8 cellular contexts compared by ENCODE assay signal in genomic region chr7:100015232-100016208, GRCh38.
DNase-seq lines count a peak whose midpoint lies in the region; ATAC-seq lines count a peak whose summit lies in the region.

TSS of gene ZKSCAN1 (plus strand) at chr7:100015596. CDS start at chr7:100023507, 7,911 bp downstream.

- ATAC-seq in GM19468 (IDR thresholded peaks at IDR 0.05; ENCODE audit: extremely low read depth, unreplicated experiment) (peak; percentile 71), memory B cell (ENCODE audit: low read depth) (peak; percentile 99)
- peak; percentile 99 for ATAC-seq in effector memory CD8-positive, alpha-beta T cell (replicated peaks)

- H3K4me1 Mint-ChIP-seq in effector memory CD8-positive, alpha-beta T cell (ENCODE audit: low read depth in 2 of 2), result peaks cover 23 to 28% of the 10 kb centered on the region in 2 donors
- peaks cover 16% of the 10 kb centered on the region for H3K4me1 Mint-ChIP-seq in memory B cell

- H3K27me3 Mint-ChIP-seq in effector memory CD8-positive, alpha-beta T cell, result peaks cover 0 to 10% of the 10 kb centered on the region in 2 donors
- peaks cover 3% of the 10 kb centered on the region for H3K27me3 Mint-ChIP-seq in memory B cell

- peak within 1 kb of the TSS; percentile 96 for H3K27ac Mint-ChIP-seq in effector memory CD8-positive, alpha-beta T cell
- H3K27ac Mint-ChIP-seq in memory B cell, result peak within 1 kb of the TSS; percentile 91

- peak; percentile 93 for DNase-seq in COLO668 (lab: John Stamatoyannopoulos, UW; ENCODE audit: unreplicated experiment)
- peak; percentile 48 for DNase-seq in HS-5 (ENCODE audit: low read depth)
- DNase-seq in NOMO-1 (lab: John Stamatoyannopoulos, UW; ENCODE audit: unreplicated experiment in 2 of 2), result peak; percentile 94 to 95
- peak; percentile 68 to 76 for DNase-seq in activated CD8-positive, alpha-beta memory T cell treated with anti-CD3 and anti-CD28 coated beads for 4 hours (ENCODE audit: low read depth in 2 of 2)
- peak; percentile 73 to 79 (median 78) for DNase-seq in effector memory CD8-positive, alpha-beta T cell
- peak; percentile 69 to 75 for DNase-seq in memory B cell (ENCODE audit: low spot score in 2 of 2)
- peak; percentile 74 for DNase-seq in stimulated activated CD8-positive, alpha-beta memory T cell treated with anti-CD3 and anti-CD28 coated beads, Interleukin-12 subunit alpha, Interleukin-12 subunit beta, amount 100 ng/mL, for 1 hour (ENCODE audit: low read depth)

- peaks cover 25% of the 10 kb centered on the region for H3K36me3 Mint-ChIP-seq in effector memory CD8-positive, alpha-beta T cell (ENCODE audit: insufficient read depth)
- H3K36me3 Mint-ChIP-seq in memory B cell, result peaks cover 5% of the 10 kb centered on the region

- peak within 1 kb of the TSS; percentile 88 to 89 for H3K4me3 Mint-ChIP-seq in effector memory CD8-positive, alpha-beta T cell
- H3K4me3 Mint-ChIP-seq in memory B cell, result peak within 1 kb of the TSS; percentile 88

- no peaks in the 10 kb centered on the region for H3K9me3 Mint-ChIP-seq in effector memory CD8-positive, alpha-beta T cell
- H3K9me3 Mint-ChIP-seq in memory B cell, result no peaks in the 10 kb centered on the region

Comparison
In these comparisons a context has a peak if more than half of its experiments do, and no peak if none do; other contexts are left out.
1. Peak in every context shown above with its lines: DNase-seq and ATAC-seq.